Comparison of ENCODE assay signal across 18 cellular contexts in the genomic region with DNA sequence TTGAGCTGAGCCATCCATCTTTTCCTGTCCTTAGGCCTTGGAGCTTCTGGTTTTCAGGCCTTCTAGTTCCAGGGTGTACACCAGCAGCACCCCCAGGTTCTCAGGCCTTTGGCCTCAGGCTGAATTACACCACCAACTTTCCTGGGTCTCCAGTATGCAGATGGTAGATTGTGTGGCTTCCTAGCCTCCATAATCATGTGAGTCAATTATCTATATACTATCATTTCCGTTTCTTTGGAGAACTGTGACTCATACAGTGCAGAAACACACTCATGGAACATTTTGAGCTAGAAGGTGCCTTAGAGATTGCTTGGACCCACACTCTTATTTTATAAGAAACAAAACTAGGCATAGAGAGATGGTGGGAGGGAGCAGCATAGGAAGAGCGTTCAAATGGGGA.
DNase-seq lines count a peak whose midpoint lies in the region.
"Had no signal": no experiment of that assay in that cellular context is flagged by ENCODE, and none has a peak within 500 bp of the region (broad histone marks: within the 10 kb centered on the region; RNA-seq: fewer than 3 reads in every experiment).

No MANE protein-coding gene starts in this region.

- H3K4me1 Mint-ChIP-seq in activated CD4-positive, alpha-beta T cell treated with anti-CD3 and anti-CD28 coated beads, Interleukin-2, amount 10 ng/mL, durations not matched to agents 24 days and 14 days, result peaks cover 12% of the 10 kb centered on the region
- H3K4me1 Mint-ChIP-seq in T-helper 2 cell treated with Interferon-gamma antibody and Interleukin-4, amounts not matched to agents 5 μg/mL and 100 μg/mL, for 36 hours (ENCODE audit: low read depth), result peaks cover 4% of the 10 kb centered on the region

- no peak for DNase-seq in activated CD4-positive, alpha-beta T cell treated with anti-CD3 and anti-CD28 coated beads, Interleukin-2, amount 10 ng/mL, durations not matched to agents 24 days and 14 days
- DNase-seq in activated CD4-positive, alpha-beta T cell treated with anti-CD3 and anti-CD28 coated beads, Interleukin-2, amount 50 U/mL, for 4 hours, result no peak
- DNase-seq in HCEC 1CT, result peak; percentile 51
- peak; percentile 16 for DNase-seq in T-helper 2 cell treated with Interferon-gamma antibody and Interleukin-4, amounts not matched to agents 5 μg/mL and 100 μg/mL, for 36 hours (ENCODE audit: low spot score)
- DNase-seq in iris pigment epithelial cell (ENCODE audit: low read depth), result peak; percentile 25
- DNase-seq in ecto neural progenitor cell (ENCODE audit: low spot score), result no peak
- DNase-seq in posterior cingulate gyrus, result no peak
- DNase-seq in foreskin melanocyte, result no peak
- DNase-seq: DMS 273 treated with DMSO at 0.1 percent for 48 hours; KBM-7; left cardiac atrium; midbrain; NCI-H1105; NCI-H524 treated with DMSO at 0.1 percent for 48 hours; PC-9; stimulated activated CD4-positive, alpha-beta T cell treated with anti-CD3 and anti-CD28 coated beads, Interleukin-12 subunit alpha, Interleukin-12 subunit beta, amount 100 ng/mL, for 4 hours; SW 1271 had no signal

- peaks cover 2% of the 10 kb centered on the region for H3K36me3 Mint-ChIP-seq in activated CD4-positive, alpha-beta T cell treated with anti-CD3 and anti-CD28 coated beads, Interleukin-2, amount 10 ng/mL, durations not matched to agents 24 days and 14 days (ENCODE audit: low read depth)
- H3K36me3 Mint-ChIP-seq in T-helper 2 cell treated with Interferon-gamma antibody and Interleukin-4, amounts not matched to agents 5 μg/mL and 100 μg/mL, for 36 hours (ENCODE audit: low read depth), result peaks cover 4% of the 10 kb centered on the region
- H3K36me3 Mint-ChIP-seq: CD14-positive monocyte had no signal

- H3K4me3 Mint-ChIP-seq in activated CD4-positive, alpha-beta T cell treated with anti-CD3 and anti-CD28 coated beads, Interleukin-2, amount 10 ng/mL, durations not matched to agents 24 days and 14 days, result no peak overlapping the region
- no peak overlapping the region for H3K4me3 Mint-ChIP-seq in T-helper 2 cell treated with Interferon-gamma antibody and Interleukin-4, amounts not matched to agents 5 μg/mL and 100 μg/mL, for 36 hours
- H3K4me3 Mint-ChIP-seq: CD14-positive monocyte had no signal

- no peaks in the 10 kb centered on the region for H3K27me3 Mint-ChIP-seq in activated CD4-positive, alpha-beta T cell treated with anti-CD3 and anti-CD28 coated beads, Interleukin-2, amount 10 ng/mL, durations not matched to agents 24 days and 14 days
- no peaks in the 10 kb centered on the region for H3K27me3 Mint-ChIP-seq in T-helper 2 cell treated with Interferon-gamma antibody and Interleukin-4, amounts not matched to agents 5 μg/mL and 100 μg/mL, for 36 hours (ENCODE audit: low read depth)

- peak overlapping the region; percentile 66 for H3K27ac Mint-ChIP-seq in activated CD4-positive, alpha-beta T cell treated with anti-CD3 and anti-CD28 coated beads, Interleukin-2, amount 10 ng/mL, durations not matched to agents 24 days and 14 days
- H3K27ac Mint-ChIP-seq in T-helper 2 cell treated with Interferon-gamma antibody and Interleukin-4, amounts not matched to agents 5 μg/mL and 100 μg/mL, for 36 hours, result no peak overlapping the region
- H3K27ac Mint-ChIP-seq: CD14-positive monocyte had no signal

- H3K9me3 Mint-ChIP-seq in activated CD4-positive, alpha-beta T cell treated with anti-CD3 and anti-CD28 coated beads, Interleukin-2, amount 10 ng/mL, durations not matched to agents 24 days and 14 days, result peaks cover 20% of the 10 kb centered on the region
- peaks cover 21% of the 10 kb centered on the region for H3K9me3 Mint-ChIP-seq in T-helper 2 cell treated with Interferon-gamma antibody and Interleukin-4, amounts not matched to agents 5 μg/mL and 100 μg/mL, for 36 hours

- intact Hi-C loops in activated CD4-positive, alpha-beta T cell treated with anti-CD3 and anti-CD28 coated beads, Interleukin-2, amount 10 ng/mL, durations not matched to agents 24 days and 14 days (cut with micrococcal nuclease), result loop anchor here (2.0 kb wide), 1 partner anchor 23 kb away; no protein-coding TSS in a partner anchor
- intact Hi-C loops in posterior cingulate gyrus (cut with DNase I), result no loop called here

Comparison
In these comparisons a context has a peak if more than half of its experiments do, and no peak if none do; other contexts are left out.
1. DNase-seq: peak in HCEC 1CT (single experiment), T-helper 2 cell treated with Interferon-gamma antibody and Interleukin-4, amounts not matched to agents 5 μg/mL and 100 μg/mL, for 36 hours (single experiment) and iris pigment epithelial cell (single experiment); none in activated CD4-positive, alpha-beta T cell treated with anti-CD3 and anti-CD28 coated beads, Interleukin-2, amount 10 ng/mL, durations not matched to agents 24 days and 14 days (single experiment), activated CD4-positive, alpha-beta T cell treated with anti-CD3 and anti-CD28 coated beads, Interleukin-2, amount 50 U/mL, for 4 hours (0 of 2), ecto neural progenitor cell (single experiment), posterior cingulate gyrus (0 of 10) and foreskin melanocyte (single experiment).